In the genomic region with DNA sequence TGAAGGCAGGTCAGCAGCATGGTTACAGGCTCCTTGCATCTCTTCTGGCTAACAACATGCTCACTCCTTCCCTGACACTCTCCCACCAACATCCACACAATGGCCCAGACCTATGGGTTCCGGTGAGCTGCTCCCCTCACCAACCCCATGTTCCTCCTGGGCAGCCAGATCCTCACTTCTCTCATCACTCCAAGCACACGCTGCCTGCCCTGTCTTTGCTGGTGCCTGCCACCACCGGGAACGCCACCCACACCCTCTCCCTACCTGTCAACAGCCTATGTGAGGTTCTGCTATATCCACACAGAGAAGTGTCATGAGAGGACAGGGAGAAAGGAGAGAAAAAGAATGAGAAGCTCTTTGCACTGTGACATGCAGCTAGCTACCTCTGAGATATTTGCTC, we compare ENCODE assay signal across 16 cellular contexts. TPM values are rescaled to one million over a fixed set of nuclear protein-coding genes. Genes with fewer than 3 reads are reported as not detected.
A peak's percentile ranks its signal among the peaks of the same experiment; 100 is the strongest.
DNase-seq lines count a peak whose midpoint lies in the region; ATAC-seq and TF ChIP-seq lines count a peak whose summit lies in the region.
"Had no signal": no experiment of that assay in that cellular context is flagged by ENCODE, and none has a peak within 500 bp of the region (broad histone marks: within the 10 kb centered on the region; RNA-seq: fewer than 3 reads in every experiment).

No MANE protein-coding gene starts in this region.

- no peaks in the 10 kb centered on the region for H3K4me1 ChIP-seq in CD4-positive, alpha-beta memory T cell (ENCODE audit: insufficient read depth, low read length)

- no peaks in the 10 kb centered on the region for H3K9me3 ChIP-seq in CD4-positive, alpha-beta memory T cell (ENCODE audit: control insufficient read depth in 1 of 2, low read length in 2 of 2)

- intact Hi-C loops in CD4-positive, alpha-beta memory T cell (cut with micrococcal nuclease), result no loop called here
- intact Hi-C loops in left cardiac atrium (cut with DNase I), result no loop called here

- no peaks in the 10 kb centered on the region for H3K27me3 Mint-ChIP-seq in CD4-positive, alpha-beta memory T cell
- no peaks in the 10 kb centered on the region for H3K27me3 Mint-ChIP-seq in osteocyte (ENCODE audit: unreplicated experiment)

- H3K36me3 Mint-ChIP-seq in CD4-positive, alpha-beta memory T cell, result peaks cover 43 to 72% of the 10 kb centered on the region in 2 donors
- H3K36me3 Mint-ChIP-seq in osteocyte (ENCODE audit: unreplicated experiment), result peaks cover 34% of the 10 kb centered on the region

- no peak overlapping the region for H3K27ac ChIP-seq in CD4-positive, alpha-beta memory T cell (ENCODE audit: low read depth, low read length)
- H3K27ac ChIP-seq: SK-N-MC had no signal

- H3K36me3 ChIP-seq in CD4-positive, alpha-beta memory T cell (ENCODE audit: insufficient read depth, low read length), result peaks cover 27% of the 10 kb centered on the region

- TF ChIP-seq CTCF in osteocyte (IDR thresholded peaks at IDR 0.05), result no peak

- H3K4me1 Mint-ChIP-seq in CD4-positive, alpha-beta memory T cell, result peaks cover 8 to 23% (median 19%) of the 10 kb centered on the region in 4 donors
- peaks cover 20% of the 10 kb centered on the region for H3K4me1 Mint-ChIP-seq in osteocyte (ENCODE audit: unreplicated experiment)

- POLR2A ChIA-PET in CD4-positive, alpha-beta memory T cell (lab: Charles Lee; ENCODE audit: partially characterized antibody), result no interaction called here
- POLR2A ChIA-PET in HEK293T (lab: Yijun Ruan, JAX), result no interaction called here

- H3K4me3 Mint-ChIP-seq in CD4-positive, alpha-beta memory T cell, result no peak overlapping the region
- H3K4me3 Mint-ChIP-seq in osteocyte (ENCODE audit: unreplicated experiment), result no peak overlapping the region
- H3K4me3 Mint-ChIP-seq: HFFc6 had no signal

- ATAC-seq in left cardiac atrium, result peak; percentile 48 to 78

- no peaks in the 10 kb centered on the region for H3K9me3 Mint-ChIP-seq in CD4-positive, alpha-beta memory T cell
- no peaks in the 10 kb centered on the region for H3K9me3 Mint-ChIP-seq in osteocyte (ENCODE audit: unreplicated experiment)
- H3K9me3 Mint-ChIP-seq: HFFc6 had no signal

- CTCF ChIA-PET in CD4-positive, alpha-beta memory T cell (lab: Charles Lee; ENCODE audit: partially characterized antibody), result interaction anchor here (1.1 kb wide), 1 partner anchor 12 kb away, joined by 3 read pairs; no protein-coding TSS in a partner anchor
- CTCF ChIA-PET in HEK293T (lab: Yijun Ruan, JAX), result no interaction called here

- H3K4me3 ChIP-seq in CD4-positive, alpha-beta memory T cell (ENCODE audit: low read length in 2 of 2), result no peak overlapping the region
- H3K4me3 ChIP-seq: SK-N-MC had no signal

- no peaks in the 10 kb centered on the region for H3K27me3 ChIP-seq in CD4-positive, alpha-beta memory T cell (ENCODE audit: insufficient read depth, low read length)

- peak overlapping the region in 4 of 7 donors; percentile 43 to 80 (median 56) for H3K27ac Mint-ChIP-seq in CD4-positive, alpha-beta memory T cell
- peak overlapping the region; percentile 13 for H3K27ac Mint-ChIP-seq in osteocyte (ENCODE audit: unreplicated experiment)
- H3K27ac Mint-ChIP-seq: HFFc6 had no signal

- no peak for DNase-seq in CD4-positive, alpha-beta memory T cell
- peak; percentile 4 for DNase-seq in HEK293T (ENCODE audit: extremely low spot score)
- no peak for DNase-seq in left cardiac atrium
- no peak for DNase-seq in osteocyte (ENCODE audit: extremely low spot score, unreplicated experiment)
- DNase-seq in T1000 (lab: John Stamatoyannopoulos, UW), result no peak
- DNase-seq in stimulated activated naive CD4-positive, alpha-beta T cell treated with Interleukin-2 at 50 U/mL for 16 hours (lab: John Stamatoyannopoulos, UW), result no peak
- DNase-seq in NCI-H748 (lab: John Stamatoyannopoulos, UW; ENCODE audit: unreplicated experiment), result no peak
- DNase-seq: AML-193, EL, HFFc6, KG1, MV-4-11, NCI-H1694 treated with DMSO at 0.1 percent for 48 hours, NCI-H748 treated with DMSO at 0.1 percent for 48 hours, SHP77 had no signal

TF ChIP-seq in HEK293T, 16 proteins besides CTCF, POLR2A, EP300 and RAD21:
- TF ChIP-seq FOXK2 (IDR thresholded peaks at IDR 0.05) (no peak), L3MBTL2 (conservative IDR thresholded peaks at IDR 0.05) (no peak), PKNOX1 (IDR thresholded peaks at IDR 0.05) (no peak), CTBP1 (IDR thresholded peaks at IDR 0.05; ENCODE audit: borderline replicate concordance) (no peak), LEF1 (IDR thresholded peaks at IDR 0.05; ENCODE audit: borderline replicate concordance) (no peak), TARDBP (IDR thresholded peaks at IDR 0.05) (no peak), SP1 (IDR thresholded peaks at IDR 0.05) (no peak), ZNF384 (IDR thresholded peaks at IDR 0.05) (no peak), BHLHE40 (IDR thresholded peaks at IDR 0.05; ENCODE audit: borderline replicate concordance) (no peak), FOXA1 (IDR thresholded peaks at IDR 0.05) (no peak), NFRKB (IDR thresholded peaks at IDR 0.05) (no peak)

RNA-seq across cellular contexts. Expression of gene PARP12, which starts 14.6 kb away (rescaled TPM):
- 10 to 100 TPM; 91.8 to 96.6 TPM for total RNA-seq in CD4-positive, alpha-beta memory T cell
- polyA plus RNA-seq in CD4-positive, alpha-beta memory T cell, result 10 to 100 TPM; 27.0 to 41.3 TPM
- total RNA-seq in left cardiac atrium (10 to 100 TPM; 15.1 to 25.5 TPM), osteocyte (26.9 and 27.5 TPM in 2 replicates)
